Comparison of ENCODE assay signal across 10 cellular contexts in the genomic region with DNA sequence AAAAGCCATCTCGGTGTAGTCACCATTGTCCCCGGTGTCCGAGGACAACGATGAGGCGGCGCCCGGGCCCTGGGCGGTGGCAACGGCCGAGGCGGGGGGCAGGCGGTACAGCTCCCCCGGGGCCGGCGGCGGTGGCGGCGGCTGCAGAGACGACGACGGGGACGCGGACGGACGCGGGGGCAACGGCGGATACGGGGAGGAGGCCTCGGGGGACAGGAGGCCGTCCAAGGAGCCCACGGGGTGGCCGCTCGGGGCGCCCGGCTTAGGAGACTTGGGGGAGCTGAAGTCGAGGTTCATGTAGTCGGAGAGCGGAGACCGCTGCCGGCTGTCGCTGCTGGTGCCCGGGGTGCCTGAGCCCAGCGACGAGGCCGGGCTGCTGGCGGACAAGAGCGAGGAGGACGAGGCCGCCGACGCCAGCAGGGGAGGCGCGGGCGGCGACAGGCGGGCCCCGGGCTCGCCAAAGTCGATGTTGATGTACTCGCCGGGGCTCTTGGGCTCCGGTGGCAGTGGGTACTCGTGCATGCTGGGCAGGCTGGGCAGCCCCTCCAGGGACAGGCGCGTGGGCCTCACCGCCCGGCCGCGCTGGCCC. TPM values are rescaled to one million over a fixed set of nuclear protein-coding genes. Genes with fewer than 3 reads are reported as not detected.
A peak's percentile ranks its signal among the peaks of the same experiment; 100 is the strongest.
DNase-seq lines count a peak whose midpoint lies in the region; ATAC-seq and TF ChIP-seq lines count a peak whose summit lies in the region.
"Had no signal": no experiment of that assay in that cellular context is flagged by ENCODE, and none has a peak within 500 bp of the region (broad histone marks: within the 10 kb centered on the region; RNA-seq: fewer than 3 reads in every experiment).

No MANE protein-coding gene starts in this region.

- no peak overlapping the region for H3K27ac Mint-ChIP-seq in activated naive CD8-positive, alpha-beta T cell
- H3K27ac Mint-ChIP-seq in activated naive CD8-positive, alpha-beta T cell treated with anti-CD3 and anti-CD28 coated beads for 36 hours, result no peak overlapping the region

- BruUV-seq in OCI-LY7 (replicated peaks; lab: Mats Ljungman, UMichigan), result no TSS peak

- no peak for TF ChIP-seq EP300 in suprapubic skin (IDR thresholded peaks at IDR 0.05)

- peak overlapping the region; percentile 87 for H3K27ac ChIP-seq in RWPE2 (ENCODE audit: poor library complexity, severe bottlenecking)
- H3K27ac ChIP-seq in suprapubic skin, result no peak overlapping the region
- no peak overlapping the region for H3K27ac ChIP-seq in OCI-LY7 (ENCODE audit: low read depth, low read length, poor library complexity, severe bottlenecking)

- peak overlapping the region; percentile 54 for H3K4me3 Mint-ChIP-seq in activated naive CD8-positive, alpha-beta T cell
- H3K4me3 Mint-ChIP-seq in activated naive CD8-positive, alpha-beta T cell treated with anti-CD3 and anti-CD28 coated beads for 36 hours, result no peak overlapping the region

- no peaks in the 10 kb centered on the region for H3K9me2 ChIP-seq in OCI-LY7 (ENCODE audit: insufficient read depth, low read length)

- H3K27me3 ChIP-seq in RWPE2 (ENCODE audit: insufficient read depth, poor library complexity, severe bottlenecking), result no peaks in the 10 kb centered on the region
- no peaks in the 10 kb centered on the region for H3K27me3 ChIP-seq in suprapubic skin

- H3K36me3 Mint-ChIP-seq in activated naive CD8-positive, alpha-beta T cell, result no peaks in the 10 kb centered on the region
- peaks cover 2% of the 10 kb centered on the region for H3K36me3 Mint-ChIP-seq in activated naive CD8-positive, alpha-beta T cell treated with anti-CD3 and anti-CD28 coated beads for 36 hours

- H3K4me1 ChIP-seq in RWPE2 (ENCODE audit: insufficient read depth, poor library complexity, severe bottlenecking), result peaks cover 19% of the 10 kb centered on the region
- H3K4me1 ChIP-seq in suprapubic skin, result peaks cover 66% of the 10 kb centered on the region
- peaks cover 5% of the 10 kb centered on the region for H3K4me1 ChIP-seq in OCI-LY7 (ENCODE audit: insufficient read depth, low read length, poor library complexity, severe bottlenecking)

- no peak overlapping the region for H3K4me2 ChIP-seq in OCI-LY7 (ENCODE audit: low read length)

- no peaks in the 10 kb centered on the region for H3K27me3 Mint-ChIP-seq in activated naive CD8-positive, alpha-beta T cell
- no peaks in the 10 kb centered on the region for H3K27me3 Mint-ChIP-seq in activated naive CD8-positive, alpha-beta T cell treated with anti-CD3 and anti-CD28 coated beads for 36 hours

- H4K20me1 ChIP-seq in OCI-LY7 (ENCODE audit: insufficient read depth, low read length), result no peaks in the 10 kb centered on the region

- peaks cover 37% of the 10 kb centered on the region for H3K4me1 Mint-ChIP-seq in activated naive CD8-positive, alpha-beta T cell (ENCODE audit: low read depth)
- H3K4me1 Mint-ChIP-seq in activated naive CD8-positive, alpha-beta T cell treated with anti-CD3 and anti-CD28 coated beads for 36 hours, result peaks cover 38% of the 10 kb centered on the region

- no peak overlapping the region for H2AFZ ChIP-seq in OCI-LY7 (ENCODE audit: low read length)

- no peaks in the 10 kb centered on the region for H3K9me3 Mint-ChIP-seq in activated naive CD8-positive, alpha-beta T cell (ENCODE audit: low read depth)
- no peaks in the 10 kb centered on the region for H3K9me3 Mint-ChIP-seq in activated naive CD8-positive, alpha-beta T cell treated with anti-CD3 and anti-CD28 coated beads for 36 hours

- POLR2A ChIA-PET in OCI-LY7 (lab: Charles Lee), result no interaction called here

- H3K9me3 ChIP-seq in RWPE2 (ENCODE audit: severe bottlenecking) (no peaks in the 10 kb centered on the region), suprapubic skin (no peaks in the 10 kb centered on the region), OCI-LY7 (ENCODE audit: low read length) (no peaks in the 10 kb centered on the region)
- H3K9me3 ChIP-seq: MG63 had no signal

- TF ChIP-seq POLR2A in suprapubic skin (IDR thresholded peaks at IDR 0.05), result no peak

- WGBS in suprapubic skin, result 99% methylated on average over 42 of the region's 70 CpGs

- H3K79me2 ChIP-seq in OCI-LY7 (ENCODE audit: insufficient read depth, low read depth, low read length), result no peaks in the 10 kb centered on the region

- intact Hi-C loops in OCI-LY7 (cut with micrococcal nuclease; ENCODE audit: unreplicated experiment), result loop anchor here (10.0 kb wide), 1 partner anchor 648 kb away; no protein-coding TSS in a partner anchor

- ATAC-seq in RWPE2 (ENCODE audit: low read depth), result no peak

- H3K36me3 ChIP-seq in RWPE2 (ENCODE audit: low read depth), result peaks cover 58% of the 10 kb centered on the region
- peaks cover 30% of the 10 kb centered on the region for H3K36me3 ChIP-seq in suprapubic skin
- no peaks in the 10 kb centered on the region for H3K36me3 ChIP-seq in OCI-LY7 (ENCODE audit: insufficient read depth, low read length)
- H3K36me3 ChIP-seq: MG63 had no signal

- TF ChIP-seq CTCF in RWPE2 (IDR thresholded peaks at IDR 0.05; ENCODE audit: poor library complexity, severe bottlenecking), result no peak
- TF ChIP-seq CTCF in suprapubic skin (IDR thresholded peaks at IDR 0.05), result no peak
- no peak for TF ChIP-seq CTCF in OCI-LY7 (conservative IDR thresholded peaks at IDR 0.05; ENCODE audit: low read length)

- H3K4me3 ChIP-seq in RWPE2 (ENCODE audit: severe bottlenecking) (peak overlapping the region; percentile 42), suprapubic skin (peak overlapping the region; percentile 84), OCI-LY7 (ENCODE audit: low read depth, low read length, poor library complexity, severe bottlenecking) (no peak overlapping the region)
- H3K4me3 ChIP-seq: MG63 had no signal

- DNase-seq in activated naive CD8-positive, alpha-beta T cell treated with anti-CD3 and anti-CD28 coated beads for 36 hours, result no peak
- DNase-seq in RWPE2 (ENCODE audit: low spot score) (no peak), islet precursor cell (peak; percentile 38), suprapubic skin (ENCODE audit: low spot score in 2 of 2) (no peak), OCI-LY7 (ENCODE audit: low spot score) (no peak), cerebellar nuclear complex (lab: John Stamatoyannopoulos, UW) (no peak), NCI-H226 (no peak)
- DNase-seq: MG63, NCI-H2171 had no signal

- CTCF ChIA-PET in OCI-LY7 (lab: Charles Lee; ENCODE audit: unreplicated experiment), result no interaction called here

RNA-seq across cellular contexts. Expression of a gene that starts 3.5 kb away (rescaled TPM):
- total RNA-seq in activated naive CD8-positive, alpha-beta T cell treated with anti-CD3 and anti-CD28 coated beads for 36 hours, result 1 to 10 TPM; 1.8 to 1.9 TPM
- total RNA-seq in suprapubic skin (10 to 100 TPM; 41.1 to 62.5 (median 51.8) TPM), OCI-LY7 (2022) (2.7 and 2.9 TPM in 2 replicates)
- total RNA-seq in OCI-LY7 (2014; rRNA removed; shearing (Covaris generic)), result 0.63 and 0.77 TPM in 2 replicates

Comparison
In these comparisons a context has a peak if more than half of its experiments do, and no peak if none do; other contexts are left out.
1. RNA of a gene that starts 3.5 kb away (total RNA-seq): 41.1 to 62.5 TPM in suprapubic skin; 0.63 to 2.9 TPM in OCI-LY7 and 1.8 to 1.9 TPM in activated naive CD8-positive, alpha-beta T cell treated with anti-CD3 and anti-CD28 coated beads for 36 hours; every median in the first group is over 10 times any median in the second.